Comparison of ENCODE assay signal across 1 cellular context in genomic region chr4:122705035-122705434, GRCh38.
TF ChIP-seq lines count a peak whose summit lies in the region.

No MANE protein-coding gene starts in this region.

TF ChIP-seq in GM23338, 12 proteins besides CTCF, POLR2A, EP300 and RAD21:
- TF ChIP-seq ZNF462 (CRISPR knock-in tag; IDR thresholded peaks at IDR 0.05) (no peak), POLR2AphosphoS5 (IDR thresholded peaks at IDR 0.05; ENCODE audit: low read depth) (no peak), EZH2phosphoT487 (IDR thresholded peaks at IDR 0.05; ENCODE audit: unreplicated experiment) (no peak), ZNF331 (CRISPR knock-in tag; IDR thresholded peaks at IDR 0.05; ENCODE audit: low read depth) (no peak), EZH2 (IDR thresholded peaks at IDR 0.05; ENCODE audit: low read depth, unreplicated experiment) (no peak)
TF ChIP-seq in GM23338: peak in this region for 0.
